Comparison of ENCODE assay signal across 8 cellular contexts in the genomic region with DNA sequence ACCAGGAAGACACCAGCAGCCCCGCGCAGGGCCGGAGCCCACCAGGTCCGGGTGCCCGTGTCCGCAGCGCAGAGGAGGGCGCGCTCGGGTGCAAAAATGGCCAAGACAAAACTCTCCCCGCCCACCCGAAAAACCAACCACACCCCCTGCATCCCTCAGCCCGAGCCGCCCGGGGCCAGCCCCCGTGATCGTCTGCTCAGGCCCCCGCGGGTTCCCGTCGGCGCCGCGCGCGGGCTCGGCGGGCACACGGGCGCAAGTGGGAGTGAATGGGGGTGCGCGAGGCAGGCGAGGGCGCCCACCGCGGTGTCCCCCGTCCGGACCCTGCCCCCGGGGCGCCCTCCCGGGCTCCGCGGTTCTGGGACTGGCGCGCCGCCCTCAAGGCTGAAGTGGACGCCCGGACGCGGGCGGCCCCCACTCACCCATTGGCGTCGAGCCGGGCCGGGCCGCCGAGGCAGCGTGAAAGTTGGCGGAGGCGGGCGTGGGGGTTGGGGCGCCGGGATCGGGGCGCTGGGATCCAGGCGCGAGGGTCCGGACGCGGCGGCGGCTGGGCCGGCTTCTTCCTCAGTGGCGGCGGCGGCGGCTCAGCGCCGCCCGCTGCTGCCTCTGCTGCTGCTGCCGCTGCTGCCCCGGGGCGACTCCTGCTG. TPM values are rescaled to one million over a fixed set of nuclear protein-coding genes. Genes with fewer than 3 reads are reported as not detected.
DNase-seq lines count a peak whose midpoint lies in the region; ATAC-seq and TF ChIP-seq lines count a peak whose summit lies in the region.

No MANE protein-coding gene starts in this region.

- H3K4me3 ChIP-seq in fibroblast of lung (replicated peaks in 1 of 4; ENCODE audit: control extremely low read depth in 1 of 4, insufficient read depth in 1 of 4, low read depth in 3 of 4, low read length in 4 of 4): peak overlapping the region; percentile 34 to 67 (median 56)
- peak overlapping the region; percentile 49 for H3K4me3 ChIP-seq in neuron (ENCODE audit: low read length)

- peak overlapping the region; percentile 84 for H3K9ac ChIP-seq in fibroblast of lung (ENCODE audit: insufficient read depth, low read length)

- peak overlapping the region; percentile 80 for H3K4me3 Mint-ChIP-seq in activated CD4-positive, alpha-beta memory T cell treated with anti-CD3 and anti-CD28 coated beads for 36 hours

- no peaks in the 10 kb centered on the region for H3K9me3 ChIP-seq in fibroblast of lung (ENCODE audit: control insufficient read depth, insufficient read depth, low read depth, low read length)
- no peaks in the 10 kb centered on the region for H3K9me3 ChIP-seq in neuron (ENCODE audit: low read length)

- no peak for TF ChIP-seq CTCF in fibroblast of lung (conservative IDR thresholded peaks at IDR 0.05 in 1 of 2, IDR thresholded peaks at IDR 0.05 in 1 of 2; ENCODE audit: low read depth in 1 of 2, low read length in 2 of 2)

- H3K27me3 Mint-ChIP-seq in activated CD4-positive, alpha-beta memory T cell treated with anti-CD3 and anti-CD28 coated beads for 36 hours: no peaks in the 10 kb centered on the region

- POLR2A ChIA-PET in activated CD4-positive, alpha-beta memory T cell treated with anti-CD3 and anti-CD28 coated beads for 36 hours (lab: Charles Lee): interaction anchor here (0.5 to 1.6 kb wide), 3 partner anchors 37 to 111 kb away, joined by 3 to 4 read pairs (median 3); no protein-coding TSS in a partner anchor

- intact Hi-C loops in activated CD4-positive, alpha-beta memory T cell treated with anti-CD3 and anti-CD28 coated beads for 36 hours (cut with micrococcal nuclease): loop anchor here (2.0 to 5.0 kb wide), 3 partner anchors 45 to 260 kb away; no protein-coding TSS in a partner anchor

- H3K9me3 Mint-ChIP-seq in activated CD4-positive, alpha-beta memory T cell treated with anti-CD3 and anti-CD28 coated beads for 36 hours: no peaks in the 10 kb centered on the region

- H3K4me1 ChIP-seq in fibroblast of lung (ENCODE audit: control insufficient read depth, extremely low read depth, insufficient read depth, low read length): peaks cover 11% of the 10 kb centered on the region
- no peaks in the 10 kb centered on the region for H3K4me1 ChIP-seq in neuron (ENCODE audit: insufficient read depth, low read length)

- no peaks in the 10 kb centered on the region for H3K79me2 ChIP-seq in fibroblast of lung (ENCODE audit: control insufficient read depth, insufficient read depth, low read length)

- no peaks in the 10 kb centered on the region for H3K36me3 Mint-ChIP-seq in activated CD4-positive, alpha-beta memory T cell treated with anti-CD3 and anti-CD28 coated beads for 36 hours

- peaks cover 50% of the 10 kb centered on the region for H3K4me1 Mint-ChIP-seq in activated CD4-positive, alpha-beta memory T cell treated with anti-CD3 and anti-CD28 coated beads for 36 hours (ENCODE audit: low read depth)

- H3K4me2 ChIP-seq in fibroblast of lung (ENCODE audit: extremely low read depth, insufficient read depth, low read length): no peak overlapping the region

- DNase-seq in ELR (ENCODE audit: low read depth): peak; percentile 35
- DNase-seq in activated CD4-positive, alpha-beta memory T cell treated with anti-CD3 and anti-CD28 coated beads for 36 hours: peak; percentile 40
- DNase-seq in fibroblast of lung (ENCODE audit: low read depth in 2 of 2): peak in 1 of 2 donors; percentile 19
- DNase-seq in HuH-7 (ENCODE audit: low spot score): no peak
- no peak for DNase-seq in NAMALWA (ENCODE audit: low spot score)

- H3K27ac ChIP-seq in fibroblast of lung (ENCODE audit: insufficient read depth, low read length): peak overlapping the region; percentile 10

- H3K27ac Mint-ChIP-seq in activated CD4-positive, alpha-beta memory T cell treated with anti-CD3 and anti-CD28 coated beads for 36 hours: peak overlapping the region; percentile 75

- CTCF ChIA-PET in activated CD4-positive, alpha-beta memory T cell treated with anti-CD3 and anti-CD28 coated beads for 36 hours (lab: Charles Lee): interaction anchor here (1.6 kb wide), 1 partner anchor 146 kb away, joined by 7 read pairs; no protein-coding TSS in a partner anchor

- H2AFZ ChIP-seq in fibroblast of lung (ENCODE audit: low read length): no peak overlapping the region
- peak overlapping the region; percentile 84 for H2AFZ ChIP-seq in neuron (ENCODE audit: low read depth, low read length)

- ATAC-seq in HG03066 (IDR thresholded peaks at IDR 0.05; ENCODE audit: low read depth, unreplicated experiment) (peak; percentile 5), HG02623 (IDR thresholded peaks at IDR 0.05; ENCODE audit: unreplicated experiment) (no peak)

- H3K36me3 ChIP-seq in fibroblast of lung (ENCODE audit: control insufficient read depth, insufficient read depth, low read length): no peaks in the 10 kb centered on the region
- no peaks in the 10 kb centered on the region for H3K36me3 ChIP-seq in neuron (ENCODE audit: insufficient read depth, low read length)

- H4K20me1 ChIP-seq in fibroblast of lung (ENCODE audit: control insufficient read depth, extremely low read depth, insufficient read depth, low read length): no peaks in the 10 kb centered on the region

- H3K27me3 ChIP-seq in fibroblast of lung (ENCODE audit: control insufficient read depth, insufficient read depth, low read length): no peaks in the 10 kb centered on the region
- no peaks in the 10 kb centered on the region for H3K27me3 ChIP-seq in neuron (ENCODE audit: insufficient read depth, low read length)

RNA-seq across cellular contexts. Expression of a gene that starts 0.4 kb away (rescaled TPM):
- total RNA-seq in activated CD4-positive, alpha-beta memory T cell treated with anti-CD3 and anti-CD28 coated beads for 36 hours: 10 to 100 TPM; 81.3 to 87.4 TPM
- total RNA-seq in fibroblast of lung: 13.9 and 14.4 TPM in 2 replicates
- polyA plus RNA-seq in fibroblast of lung: 36.2 and 38.9 TPM in 2 replicates
- polyA plus RNA-seq in fibroblast of lung (2012): 28.3 and 34.0 TPM in 2 replicates
- polyA minus RNA-seq in fibroblast of lung (ENCODE audit: low replicate concordance): 10.9 and 17.4 TPM in 2 replicates

Comparison
In these comparisons a context has a peak if more than half of its experiments do, and no peak if none do; other contexts are left out.
1. DNase-seq: peak in ELR (single experiment) and activated CD4-positive, alpha-beta memory T cell treated with anti-CD3 and anti-CD28 coated beads for 36 hours (single experiment); none in HuH-7 (single experiment) and NAMALWA (single experiment).